ENCODE assay signal across 18 cellular contexts in the genomic region with DNA sequence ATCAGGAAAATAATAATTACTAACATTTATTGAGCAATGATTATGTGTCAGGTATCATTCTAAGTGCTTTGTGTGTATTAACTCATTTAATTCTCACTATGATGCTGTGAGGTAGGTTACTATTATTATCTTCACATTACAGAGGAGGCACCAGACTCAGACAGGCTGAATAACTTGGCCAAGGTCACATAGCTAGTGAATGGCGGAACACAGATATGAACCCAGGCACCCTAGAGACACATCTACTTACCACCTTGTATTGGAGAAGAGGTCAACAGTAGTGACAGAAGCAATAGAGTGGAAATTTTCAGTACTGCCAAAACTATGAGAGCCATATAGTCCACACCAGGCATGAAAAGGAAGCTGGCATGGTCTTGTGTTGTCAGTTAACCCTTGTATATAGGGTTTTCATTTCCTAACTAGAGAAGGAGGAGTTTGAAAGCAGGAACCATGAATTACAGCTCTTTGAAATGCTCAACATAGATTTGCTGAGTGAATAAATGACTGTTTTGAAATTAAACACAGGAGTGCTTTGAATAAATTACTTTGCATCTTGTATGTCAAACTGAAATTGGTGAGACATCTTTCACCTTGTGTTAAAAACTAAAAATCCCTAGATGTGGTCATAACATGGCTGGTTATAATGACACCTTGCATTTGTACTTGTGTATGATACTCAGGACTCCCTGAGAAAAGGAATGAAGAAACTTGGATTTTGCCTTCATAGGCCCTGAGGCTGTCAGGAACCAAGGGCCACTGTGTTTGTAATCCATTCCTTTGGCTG.
A peak's percentile ranks its signal among the peaks of the same experiment; 100 is the strongest.
DNase-seq lines count a peak whose midpoint lies in the region; ATAC-seq, FAIRE-seq and TF ChIP-seq lines count a peak whose summit lies in the region.
"Had no signal": no experiment of that assay in that cellular context is flagged by ENCODE, and none has a peak within 500 bp of the region (broad histone marks: within the 10 kb centered on the region; RNA-seq: fewer than 3 reads in every experiment).

No MANE protein-coding gene starts in this region.

- no peaks in the 10 kb centered on the region for H3K9me3 Mint-ChIP-seq in activated CD4-positive, alpha-beta memory T cell treated with anti-CD3 and anti-CD28 coated beads for 36 hours
- H3K9me3 Mint-ChIP-seq: CD8-positive, alpha-beta T cell had no signal

- intact Hi-C loops in GM12878 (cut with micrococcal nuclease; ENCODE audit: unreplicated experiment) = no loop called here
- intact Hi-C loops in uterus (cut with DNase I; ENCODE audit: low total_unique reads) = no loop called here
- intact Hi-C loops in activated CD4-positive, alpha-beta memory T cell treated with anti-CD3 and anti-CD28 coated beads for 36 hours (cut with micrococcal nuclease) = no loop called here

- no peak overlapping the region for H3K4me2 ChIP-seq in GM12878 (ENCODE audit: control insufficient read depth, insufficient read depth)

- TF ChIP-seq POLR2A in GM12878 (IDR thresholded peaks at IDR 0.05; ENCODE audit: low read depth, low read length) (no peak), uterus (IDR thresholded peaks at IDR 0.05) (no peak)

- H3K4me3 ChIP-seq in GM12878 = no peak overlapping the region
- H3K4me3 ChIP-seq in uterus = no peak overlapping the region
- H3K4me3 ChIP-seq: HAP-1 had no signal

- H2AFZ ChIP-seq in GM12878 (ENCODE audit: control insufficient read depth, low read depth, low read length) = no peak overlapping the region

- H3K4me1 ChIP-seq in GM12878 (ENCODE audit: control insufficient read depth, insufficient read depth, low read length) (no peaks in the 10 kb centered on the region), uterus (no peaks in the 10 kb centered on the region)
- H3K4me1 ChIP-seq: HAP-1 had no signal

- H3K27ac ChIP-seq in GM12878 (ENCODE audit: control insufficient read depth, insufficient read depth) = no peak overlapping the region
- H3K27ac ChIP-seq in uterus = no peak overlapping the region

- SMC1A ChIA-PET in GM12878 (lab: Charles Lee; ENCODE audit: uncharacterized antibody, unreplicated experiment) = no interaction called here

- TF ChIP-seq CTCF in GM12878 (IDR thresholded peaks at IDR 0.05 in 2 of 3, conservative IDR thresholded peaks at IDR 0.05 in 1 of 3; ENCODE audit: control insufficient read depth in 2 of 3, extremely low read depth in 1 of 3, insufficient read depth in 1 of 3, low read depth in 3 of 3, low read length in 3 of 3) (no peak), uterus (IDR thresholded peaks at IDR 0.05) (no peak)

- H3K79me2 ChIP-seq in GM12878 (ENCODE audit: control insufficient read depth, insufficient read depth, low read length) = no peaks in the 10 kb centered on the region

- CTCF ChIA-PET in GM12878 (lab: Yijun Ruan, JAX) = interaction anchor here (1.0 kb wide), 1 partner anchor 22 kb away, joined by 3 read pairs; no protein-coding TSS in a partner anchor
- CTCF ChIA-PET in activated CD4-positive, alpha-beta memory T cell treated with anti-CD3 and anti-CD28 coated beads for 36 hours (lab: Charles Lee) = no interaction called here

- TF ChIP-seq EP300 in GM12878 (IDR thresholded peaks at IDR 0.05; ENCODE audit: borderline replicate concordance in 1 of 2, control insufficient read depth in 1 of 2, low read depth in 2 of 2, low read length in 2 of 2) = no peak

- no peaks in the 10 kb centered on the region for H3K36me3 Mint-ChIP-seq in activated CD4-positive, alpha-beta memory T cell treated with anti-CD3 and anti-CD28 coated beads for 36 hours
- H3K36me3 Mint-ChIP-seq: CD8-positive, alpha-beta T cell had no signal

- H4K20me1 ChIP-seq in GM12878 (ENCODE audit: control insufficient read depth, insufficient read depth) = no peaks in the 10 kb centered on the region

- H3K4me3 Mint-ChIP-seq in activated CD4-positive, alpha-beta memory T cell treated with anti-CD3 and anti-CD28 coated beads for 36 hours = no peak overlapping the region
- H3K4me3 Mint-ChIP-seq: CD8-positive, alpha-beta T cell had no signal

- no peaks in the 10 kb centered on the region for H3K4me1 Mint-ChIP-seq in activated CD4-positive, alpha-beta memory T cell treated with anti-CD3 and anti-CD28 coated beads for 36 hours (ENCODE audit: low read depth)

- BruUV-seq in GM12878 (replicated peaks; lab: Mats Ljungman, UMichigan) = no TSS peak

- ATAC-seq in GM18867 (IDR thresholded peaks at IDR 0.05; ENCODE audit: unreplicated experiment) = peak; percentile 51
- ATAC-seq in GM21360 (IDR thresholded peaks at IDR 0.05; ENCODE audit: unreplicated experiment) = peak; percentile 74
- ATAC-seq in HG03064 (IDR thresholded peaks at IDR 0.05; ENCODE audit: low read depth, unreplicated experiment) = peak; percentile 51
- peak; percentile 34; the same call in 1 of the 3 replicates for ATAC-seq in GM12878
- ATAC-seq in HG03097 (IDR thresholded peaks at IDR 0.05; ENCODE audit: low FRiP score, unreplicated experiment) = no peak
- ATAC-seq: CD8-positive, alpha-beta T cell; PC-3 had no signal

- H3K36me3 ChIP-seq in GM12878 (ENCODE audit: control insufficient read depth in 2 of 2, insufficient read depth in 2 of 2, low read length in 1 of 2) (no peaks in the 10 kb centered on the region), uterus (no peaks in the 10 kb centered on the region)
- H3K36me3 ChIP-seq: HAP-1 had no signal

- RAD21 ChIA-PET in GM12878 (lab: Charles Lee; ENCODE audit: unreplicated experiment) = no interaction called here

- H3K27me3 Mint-ChIP-seq in activated CD4-positive, alpha-beta memory T cell treated with anti-CD3 and anti-CD28 coated beads for 36 hours = peaks cover 7% of the 10 kb centered on the region

- FAIRE-seq in GM12878 (lab: Jason Lieb, UNC) = no peak

- no peak for TF ChIP-seq RAD21 in GM12878 (IDR thresholded peaks at IDR 0.05; ENCODE audit: insufficient read depth, low read depth, low read length)

- in situ Hi-C loops in GM12878 (cut with MboI) = no loop called here

- H3K27ac Mint-ChIP-seq in activated CD4-positive, alpha-beta memory T cell treated with anti-CD3 and anti-CD28 coated beads for 36 hours = no peak overlapping the region
- H3K27ac Mint-ChIP-seq: CD8-positive, alpha-beta T cell had no signal

- POLR2A ChIA-PET in GM12878 (lab: Charles Lee) = no interaction called here
- POLR2A ChIA-PET in activated CD4-positive, alpha-beta memory T cell treated with anti-CD3 and anti-CD28 coated beads for 36 hours (lab: Charles Lee) = no interaction called here

- peaks cover 0 to 4% of the 10 kb centered on the region in 2 experiments; a peak in 2 of 4 replicates for H3K27me3 ChIP-seq in GM12878 (replicated peaks in 1 of 2; ENCODE audit: control insufficient read depth in 2 of 2, insufficient read depth in 2 of 2, low read length in 1 of 2)
- no peaks in the 10 kb centered on the region for H3K27me3 ChIP-seq in uterus

- H3K9ac ChIP-seq in GM12878 (ENCODE audit: control insufficient read depth, insufficient read depth, low read length) = no peak overlapping the region

- no peaks in the 10 kb centered on the region for H3K9me3 ChIP-seq in GM12878 (replicated peaks; ENCODE audit: control insufficient read depth, insufficient read depth, low read length)
- H3K9me3 ChIP-seq in uterus = no peaks in the 10 kb centered on the region
- H3K9me3 ChIP-seq: HAP-1 had no signal

- WGBS in GM12878 (ENCODE audit: insufficient coverage, insufficient replicate concordance, low lambda C conversion rate, missing lambda C conversion rate) = 0% methylated on average over 1 of the region's 1 CpG

- DNase-seq in GM12878 (ENCODE audit: low read depth, low spot score) (no peak), uterus (no peak)
- DNase-seq in activated CD4-positive, alpha-beta memory T cell treated with anti-CD3 and anti-CD28 coated beads for 36 hours = no peak
- DNase-seq: CD8-positive, alpha-beta T cell; DMS 273 treated with DMSO at 0.1 percent for 48 hours; KBM-7; NCI-H1048; NCI-H146; NCI-H2081 treated with DMSO at 0.1 percent for 48 hours; NCI-H2227 treated with DMSO at 0.1 percent for 48 hours; NCI-H526 treated with DMSO at 0.1 percent for 48 hours; NK-92 treated with Interleukin-12 subunit alpha and Interleukin-12 subunit beta, amount 100 ng/mL, for 24 hours; PC-3 had no signal

TF ChIP-seq in GM12878, 131 proteins besides CTCF, POLR2A, EP300 and RAD21:
- TF ChIP-seq, protein P1, sequence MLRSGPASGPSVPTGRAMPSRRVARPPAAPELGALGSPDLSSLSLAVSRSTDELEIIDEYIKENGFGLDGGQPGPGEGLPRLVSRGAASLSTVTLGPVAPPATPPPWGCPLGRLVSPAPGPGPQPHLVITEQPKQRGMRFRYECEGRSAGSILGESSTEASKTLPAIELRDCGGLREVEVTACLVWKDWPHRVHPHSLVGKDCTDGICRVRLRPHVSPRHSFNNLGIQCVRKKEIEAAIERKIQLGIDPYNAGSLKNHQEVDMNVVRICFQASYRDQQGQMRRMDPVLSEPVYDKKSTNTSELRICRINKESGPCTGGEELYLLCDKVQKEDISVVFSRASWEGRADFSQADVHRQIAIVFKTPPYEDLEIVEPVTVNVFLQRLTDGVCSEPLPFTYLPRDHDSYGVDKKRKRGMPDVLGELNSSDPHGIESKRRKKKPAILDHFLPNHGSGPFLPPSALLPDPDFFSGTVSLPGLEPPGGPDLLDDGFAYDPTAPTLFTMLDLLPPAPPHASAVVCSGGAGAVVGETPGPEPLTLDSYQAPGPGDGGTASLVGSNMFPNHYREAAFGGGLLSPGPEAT (IDR thresholded peaks at IDR 0.05; ENCODE audit: low read depth) = no peak
- TF ChIP-seq NFXL1 (IDR thresholded peaks at IDR 0.05; ENCODE audit: borderline replicate concordance) = no peak
- TF ChIP-seq MEF2B (IDR thresholded peaks at IDR 0.05; ENCODE audit: partially characterized antibody, poor library complexity, severe bottlenecking) = no peak
- no peak for TF ChIP-seq CHD4 (IDR thresholded peaks at IDR 0.05)
